In genomic region chr7:92832623-92833023, GRCh38 we compare ENCODE assay signal across 8 cellular contexts. TPM values are rescaled to one million over a fixed set of nuclear protein-coding genes. Genes with fewer than 3 reads are reported as not detected.
DNase-seq lines count a peak whose midpoint lies in the region; ATAC-seq and TF ChIP-seq lines count a peak whose summit lies in the region.

No MANE protein-coding gene starts in this region.

- H3K9me3 ChIP-seq in DND-41 (ENCODE audit: insufficient read depth, low read length, severe bottlenecking), result no peaks in the 10 kb centered on the region
- H3K9me3 ChIP-seq in psoas muscle, result no peaks in the 10 kb centered on the region

- TF ChIP-seq CTCF in DND-41 (IDR thresholded peaks at IDR 0.05; ENCODE audit: borderline replicate concordance, extremely low read depth, low read length, poor library complexity, severe bottlenecking), result no peak
- TF ChIP-seq CTCF in RWPE1 (conservative IDR thresholded peaks at IDR 0.05; ENCODE audit: low read depth), result no peak
- TF ChIP-seq CTCF in epithelial cell of esophagus (IDR thresholded peaks at IDR 0.05; ENCODE audit: insufficient read depth, low read depth, low read length, missing control alignments), result no peak
- no peak for TF ChIP-seq CTCF in psoas muscle (IDR thresholded peaks at IDR 0.05)

- WGBS in psoas muscle, 3 donors, result 1% methylated on average over 17 of the region's 17 CpGs

- peak overlapping the region; percentile 73 for H3K9ac ChIP-seq in DND-41 (ENCODE audit: low read depth, low read length)

- H3K79me2 ChIP-seq in DND-41 (ENCODE audit: insufficient read depth, low read length), result peaks cover 100% of the 10 kb centered on the region

- POLR2A ChIA-PET in RWPE1 (lab: Yijun Ruan, JAX; ENCODE audit: low non-redundant PET), result no interaction called here

- H3K4me2 ChIP-seq in DND-41 (ENCODE audit: insufficient read depth, low read length), result peak overlapping the region; percentile 68

- peak overlapping the region; percentile 11; the same call in 1 of the 2 replicates for H2AFZ ChIP-seq in DND-41 (ENCODE audit: low read depth, low read length)

- peaks cover 22% of the 10 kb centered on the region; the same call in 1 of the 2 replicates for H4K20me1 ChIP-seq in DND-41 (ENCODE audit: insufficient read depth, low read length)

- H3K4me1 ChIP-seq in DND-41 (ENCODE audit: insufficient read depth, low read length) (peaks cover 46% of the 10 kb centered on the region), psoas muscle (peaks cover 15% of the 10 kb centered on the region)

- no peak for DNase-seq in DND-41
- DNase-seq in RWPE1 (ENCODE audit: low spot score), result no peak
- DNase-seq in epithelial cell of esophagus (ENCODE audit: low read depth), result peak; percentile 33
- no peak for DNase-seq in psoas muscle
- no peak for DNase-seq in HPDE6-E6E7 (ENCODE audit: extremely low spot score)
- no peak for DNase-seq in DMS153 treated with DMSO at 0.1 percent for 48 hours (lab: John Stamatoyannopoulos, UW; ENCODE audit: unreplicated experiment)

- intact Hi-C loops in psoas muscle (cut with DNase I), result loop anchor here (1.0 to 5.0 kb wide), 4 partner anchors 110 to 215 kb away; no protein-coding TSS in a partner anchor

- CTCF ChIA-PET in RWPE1 (lab: Yijun Ruan, JAX), result interaction anchor here (0.5 to 2.4 kb wide), 25 partner anchors 11 to 979 kb away, joined by 3 to 18 read pairs (median 4); partner anchors contain the start of gene FAM133B

- H3K27me3 ChIP-seq in DND-41 (ENCODE audit: insufficient read depth, low read length, poor library complexity), result no peaks in the 10 kb centered on the region
- peaks cover 0 to 66% (median 16%) of the 10 kb centered on the region in 3 donors for H3K27me3 ChIP-seq in psoas muscle (ENCODE audit: insufficient read depth in 3 of 3, low read length in 2 of 3)

- ATAC-seq in DND-41 (ENCODE audit: insufficient read depth, low read depth) (no peak), GM21786 (IDR thresholded peaks at IDR 0.05; ENCODE audit: unreplicated experiment) (peak; percentile 0), psoas muscle (peak in 1 of 4 donors; percentile 5), GM18520 (IDR thresholded peaks at IDR 0.05; ENCODE audit: unreplicated experiment) (no peak)

- H3K36me3 ChIP-seq in DND-41 (ENCODE audit: insufficient read depth, low read length), result peaks cover 57% of the 10 kb centered on the region
- H3K36me3 ChIP-seq in psoas muscle (ENCODE audit: insufficient read depth in 1 of 2, low read depth in 1 of 2), result no peaks in the 10 kb centered on the region

- peak overlapping the region; percentile 40 to 71 for H3K4me3 ChIP-seq in DND-41 (ENCODE audit: low read depth in 1 of 2, low read length in 2 of 2)
- peak overlapping the region; percentile 97 for H3K4me3 ChIP-seq in epithelial cell of esophagus (ENCODE audit: low read length)
- H3K4me3 ChIP-seq in psoas muscle, result peak overlapping the region; percentile 81

- H3K27ac ChIP-seq in DND-41 (ENCODE audit: low read length) (peak overlapping the region; percentile 94), RWPE1 (peak overlapping the region; percentile 96), psoas muscle (peak overlapping the region; percentile 74)

RNA-seq across cellular contexts. Expression of gene CDK6, which starts 3.8 kb away (rescaled TPM):
- 1 to 10 TPM; 3.2 to 8.0 (median 4.6) TPM for total RNA-seq in psoas muscle
- under 1 TPM; 0.39 to 0.92 (median 0.60) TPM for polyA plus RNA-seq in psoas muscle
